Comparison of ENCODE assay signal across 30 cellular contexts in genomic region chr16:85369060-85369459, GRCh38.
"Had no signal": no experiment of that assay in that cellular context is flagged by ENCODE, and none has a peak within 500 bp of the region (broad histone marks: within the 10 kb centered on the region; RNA-seq: fewer than 3 reads in every experiment).

No MANE protein-coding gene starts in this region.

- DNase-seq: activated B cell treated with CpG ODN at 0.5 μM for 24 hours; activated CD4-positive, alpha-beta memory T cell treated with anti-CD3 and anti-CD28 coated beads, Interleukin-2, amount 10 ng/mL, durations not matched to agents 7 days and 5 days; activated CD4-positive, alpha-beta T cell treated with anti-CD3 and anti-CD28 coated beads for 1 hour; activated CD4-positive, alpha-beta T cell treated with anti-CD3 and anti-CD28 coated beads for 48 hours; activated CD8-positive, alpha-beta memory T cell treated with anti-CD3 and anti-CD28 coated beads for 24 hours; activated CD8-positive, alpha-beta memory T cell treated with anti-CD3 and anti-CD28 coated beads, Interleukin-2, amount 10 ng/mL, durations not matched to agents 7 days and 5 days; activated CD8-positive, alpha-beta memory T cell treated with anti-CD3 and anti-CD28 coated beads, Interleukin-2, amount 50 U/mL, for 48 hours; activated effector memory CD4-positive, alpha-beta T cell treated with anti-CD3 and anti-CD28 coated beads, Interleukin-2, amount 50 U/mL, for 16 hours; activated naive CD4-positive, alpha-beta T cell treated with Interleukin-2 at 50 U/mL for 16 hours; activated naive CD8-positive, alpha-beta T cell treated with anti-CD3 and anti-CD28 coated beads, Interleukin-2, amount 50 U/mL, for 24 hours; activated T-cell treated with anti-CD3 and anti-CD28 coated beads, Interleukin-2, amount 50 U/mL, for 72 hours; MM.1S; MV-4-11; NCI-H1092; NCI-H1436 treated with DMSO at 0.1 percent for 48 hours; NCI-H1694 treated with DMSO at 0.1 percent for 48 hours; NCI-H2029; NCI-H345; NCI-H524 treated with DMSO at 0.1 percent for 48 hours; Peyer's patch; RPMI8226; SIG-M5; T-cell; T-helper 17 cell had no signal

- H3K27ac ChIP-seq: cardiac muscle cell, Peyer's patch, VCaP had no signal

- H3K9me3 Mint-ChIP-seq: activated B cell treated with CpG ODN at 0.5 μM for 24 hours; activated CD4-positive, alpha-beta memory T cell treated with anti-CD3 and anti-CD28 coated beads, Interleukin-2, amount 10 ng/mL, durations not matched to agents 7 days and 5 days; activated naive CD8-positive, alpha-beta T cell treated with anti-CD3 and anti-CD28 coated beads, Interleukin-2, amount 50 U/mL, for 24 hours; activated T-cell treated with anti-CD3 and anti-CD28 coated beads, Interleukin-2, amount 50 U/mL, for 72 hours; activated T-helper 17 cell treated with anti-CD3 and anti-CD28 coated beads, Interleukin-2, amount 50 U/mL, for 72 hours; central memory CD8-positive, alpha-beta T cell; T-cell had no signal

- H3K4me3 ChIP-seq: ascending aorta, cardiac muscle cell, Peyer's patch had no signal

- H3K4me3 Mint-ChIP-seq: activated B cell treated with CpG ODN at 0.5 μM for 24 hours; activated CD4-positive, alpha-beta memory T cell treated with anti-CD3 and anti-CD28 coated beads, Interleukin-2, amount 10 ng/mL, durations not matched to agents 7 days and 5 days; activated CD8-positive, alpha-beta memory T cell treated with anti-CD3 and anti-CD28 coated beads, Interleukin-2, amount 10 ng/mL, durations not matched to agents 7 days and 5 days; activated naive CD8-positive, alpha-beta T cell; activated naive CD8-positive, alpha-beta T cell treated with anti-CD3 and anti-CD28 coated beads, Interleukin-2, amount 50 U/mL, for 24 hours; activated T-cell treated with anti-CD3 and anti-CD28 coated beads, Interleukin-2, amount 50 U/mL, for 72 hours; activated T-helper 17 cell treated with anti-CD3 and anti-CD28 coated beads, Interleukin-2, amount 50 U/mL, for 72 hours; central memory CD8-positive, alpha-beta T cell; T-cell; T-helper 17 cell had no signal

- H3K9me3 ChIP-seq: ascending aorta had no signal

- H3K36me3 ChIP-seq: ascending aorta, cardiac muscle cell, Peyer's patch had no signal

- H3K27me3 ChIP-seq: ascending aorta, cardiac muscle cell, Peyer's patch had no signal

- H3K36me3 Mint-ChIP-seq: activated CD8-positive, alpha-beta memory T cell treated with anti-CD3 and anti-CD28 coated beads, Interleukin-2, amount 10 ng/mL, durations not matched to agents 7 days and 5 days; activated naive CD8-positive, alpha-beta T cell; T-cell had no signal

- H3K27ac Mint-ChIP-seq: activated B cell treated with CpG ODN at 0.5 μM for 24 hours; activated CD4-positive, alpha-beta memory T cell treated with anti-CD3 and anti-CD28 coated beads, Interleukin-2, amount 10 ng/mL, durations not matched to agents 7 days and 5 days; activated CD8-positive, alpha-beta memory T cell treated with anti-CD3 and anti-CD28 coated beads, Interleukin-2, amount 10 ng/mL, durations not matched to agents 7 days and 5 days; activated naive CD8-positive, alpha-beta T cell; activated naive CD8-positive, alpha-beta T cell treated with anti-CD3 and anti-CD28 coated beads, Interleukin-2, amount 50 U/mL, for 24 hours; activated T-cell treated with anti-CD3 and anti-CD28 coated beads, Interleukin-2, amount 50 U/mL, for 72 hours; activated T-helper 17 cell treated with anti-CD3 and anti-CD28 coated beads, Interleukin-2, amount 50 U/mL, for 72 hours; T-cell; T-helper 17 cell had no signal

- H3K4me1 Mint-ChIP-seq: activated B cell treated with CpG ODN at 0.5 μM for 24 hours; activated T-helper 17 cell treated with anti-CD3 and anti-CD28 coated beads, Interleukin-2, amount 50 U/mL, for 72 hours; central memory CD8-positive, alpha-beta T cell; T-cell; T-helper 17 cell had no signal

- H3K27me3 Mint-ChIP-seq: activated CD8-positive, alpha-beta memory T cell treated with anti-CD3 and anti-CD28 coated beads, Interleukin-2, amount 10 ng/mL, durations not matched to agents 7 days and 5 days; activated naive CD8-positive, alpha-beta T cell; activated naive CD8-positive, alpha-beta T cell treated with anti-CD3 and anti-CD28 coated beads, Interleukin-2, amount 50 U/mL, for 24 hours had no signal
